Comparison of ENCODE assay signal across 24 cellular contexts in the genomic region with DNA sequence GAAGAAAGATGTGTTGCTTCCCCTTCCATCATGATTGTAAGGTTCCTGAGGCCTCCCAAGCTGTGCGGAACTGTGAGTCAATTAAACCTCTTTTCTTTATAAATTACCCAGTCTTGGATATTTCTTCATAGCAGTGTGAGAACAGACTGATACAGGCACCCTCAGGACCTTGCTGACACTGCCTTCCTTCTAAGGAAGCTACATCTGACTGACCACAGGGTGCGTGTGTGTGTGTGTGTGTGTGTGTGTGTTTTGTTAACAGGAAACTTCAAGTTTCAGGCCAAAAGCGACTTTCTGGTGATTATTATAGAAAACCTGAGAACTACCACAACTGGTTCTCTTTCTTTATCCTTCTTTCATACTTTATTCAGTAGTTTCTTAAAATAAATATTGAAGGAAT.
"Had no signal": no experiment of that assay in that cellular context is flagged by ENCODE, and none has a peak within 500 bp of the region (broad histone marks: within the 10 kb centered on the region; RNA-seq: fewer than 3 reads in every experiment).

No MANE protein-coding gene starts in this region.

- DNase-seq: activated CD4-positive, alpha-beta T cell treated with anti-CD3 and anti-CD28 coated beads for 1 hour; activated CD4-positive, alpha-beta T cell treated with anti-CD3 and anti-CD28 coated beads, Interleukin-2, amount 50 U/mL, for 1 hour; activated CD8-positive, alpha-beta T cell treated with anti-CD3 and anti-CD28 coated beads, Interleukin-2, amount 10 ng/mL, durations not matched to agents 7 days and 5 days; activated T-cell treated with anti-CD3 and anti-CD28 coated beads, Interleukin-2, amount 50 U/mL, for 1 hour; cerebellar nuclear complex; cortex of kidney; foreskin melanocyte; glutamatergic neuron; hippocampal formation; kidney glomerular epithelial cell; pancreas; psoas muscle; right lobe of liver; stimulated activated CD4-positive, alpha-beta T cell treated with anti-CD3 and anti-CD28 coated beads, Interleukin-15, amount 100 ng/mL, for 24 hours; stimulated activated CD4-positive, alpha-beta T cell treated with anti-CD3 and anti-CD28 coated beads, Interleukin-2, amount 100 ng/mL, for 48 hours; stimulated activated CD8-positive, alpha-beta memory T cell treated with anti-CD3 and anti-CD28 coated beads, Interleukin-4, amount 100 ng/mL, for 48 hours; stimulated activated naive B cell treated with anti-CD40 and anti-IgM and Interleukin-4, amounts not matched to agents 10 μg/mL and 1 μg/mL and 100 μg/mL, for 72 hours; transverse colon; WERI-Rb-1 had no signal

- H3K36me3 ChIP-seq: ascending aorta, breast epithelium, pancreas, right lobe of liver, transverse colon, WERI-Rb-1 had no signal

- H3K4me1 ChIP-seq: breast epithelium, pancreas, psoas muscle, right lobe of liver had no signal

- H3K27ac ChIP-seq: ascending aorta, breast epithelium, epithelial cell of prostate, pancreas, psoas muscle, right lobe of liver, transverse colon, WERI-Rb-1 had no signal

- H3K4me3 ChIP-seq: ascending aorta, breast epithelium, pancreas, psoas muscle, right lobe of liver, smooth muscle cell, transverse colon had no signal

- H3K9me3 ChIP-seq: ascending aorta, pancreas, psoas muscle, right lobe of liver, transverse colon had no signal

- ATAC-seq: activated CD8-positive, alpha-beta T cell treated with anti-CD3 and anti-CD28 coated beads, Interleukin-2, amount 10 ng/mL, durations not matched to agents 7 days and 5 days; activated naive CD4-positive, alpha-beta T cell treated with anti-CD3 and anti-CD28 coated beads, Interleukin-2, amount 50 U/mL, for 72 hours; pancreas; psoas muscle; stimulated activated naive B cell treated with anti-CD40 and anti-IgM and Interleukin-4, amounts not matched to agents 10 μg/mL and 1 μg/mL and 100 μg/mL, for 72 hours had no signal

- H3K27me3 ChIP-seq: ascending aorta, breast epithelium, pancreas, right lobe of liver, transverse colon had no signal
